1 cellular context compared by ENCODE assay signal in the genomic region with DNA sequence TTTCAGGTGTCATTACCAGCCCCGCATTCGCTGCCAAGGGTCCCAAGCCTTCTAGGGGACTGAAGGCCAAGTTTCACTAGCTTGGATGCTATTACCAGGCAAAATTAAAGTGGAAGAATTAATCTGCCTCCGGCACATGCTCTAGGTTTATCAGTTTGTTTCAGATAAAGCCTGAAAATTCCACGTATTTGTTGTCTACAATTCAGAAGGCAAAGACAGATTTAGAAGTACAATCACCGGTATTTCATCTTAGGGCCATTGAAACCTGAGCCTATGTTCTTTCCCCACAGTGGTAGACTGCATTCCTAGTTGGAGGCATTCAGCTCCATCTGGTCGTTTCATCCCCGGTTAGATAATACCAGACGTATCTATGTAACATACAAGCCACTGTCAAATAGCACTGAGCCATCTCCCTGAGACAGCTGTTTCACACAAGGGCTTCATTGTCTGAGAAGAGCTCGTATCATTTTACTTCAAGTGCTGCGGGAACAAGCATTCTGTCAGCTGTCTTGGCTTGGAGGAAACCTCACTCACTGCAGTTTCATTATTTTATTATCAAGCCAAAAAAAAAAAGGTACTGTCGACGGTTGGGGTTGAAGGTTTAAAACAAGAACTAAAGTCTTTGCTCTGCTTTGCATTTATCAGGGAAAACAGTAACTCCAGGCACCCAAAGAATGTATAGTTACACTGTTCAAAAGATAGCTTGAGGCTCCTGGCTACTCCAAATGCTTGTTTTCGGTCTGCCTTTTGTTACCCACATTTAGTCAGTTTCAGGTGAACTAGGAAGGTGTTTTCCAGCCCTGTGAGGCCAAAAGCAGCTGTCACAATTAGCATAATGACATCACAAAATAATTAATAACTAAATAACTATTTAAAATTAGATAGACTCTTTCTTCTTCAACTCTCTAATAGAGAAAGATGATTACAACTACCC.
A peak's percentile ranks its signal among the peaks of the same experiment; 100 is the strongest.
TF ChIP-seq lines count a peak whose summit lies in the region.

No MANE protein-coding gene starts in this region.

TF ChIP-seq in K562, 482 proteins besides CTCF, POLR2A, EP300 and RAD21 (continued from another document and continues in another):
- TF ChIP-seq, protein P1, sequence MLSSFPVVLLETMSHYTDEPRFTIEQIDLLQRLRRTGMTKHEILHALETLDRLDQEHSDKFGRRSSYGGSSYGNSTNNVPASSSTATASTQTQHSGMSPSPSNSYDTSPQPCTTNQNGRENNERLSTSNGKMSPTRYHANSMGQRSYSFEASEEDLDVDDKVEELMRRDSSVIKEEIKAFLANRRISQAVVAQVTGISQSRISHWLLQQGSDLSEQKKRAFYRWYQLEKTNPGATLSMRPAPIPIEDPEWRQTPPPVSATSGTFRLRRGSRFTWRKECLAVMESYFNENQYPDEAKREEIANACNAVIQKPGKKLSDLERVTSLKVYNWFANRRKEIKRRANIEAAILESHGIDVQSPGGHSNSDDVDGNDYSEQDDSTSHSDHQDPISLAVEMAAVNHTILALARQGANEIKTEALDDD (IDR thresholded peaks at IDR 0.05), result 0 out of 2 replicates have a peak, but pooled peaks have one; percentile 23
- TF ChIP-seq, protein P2, sequence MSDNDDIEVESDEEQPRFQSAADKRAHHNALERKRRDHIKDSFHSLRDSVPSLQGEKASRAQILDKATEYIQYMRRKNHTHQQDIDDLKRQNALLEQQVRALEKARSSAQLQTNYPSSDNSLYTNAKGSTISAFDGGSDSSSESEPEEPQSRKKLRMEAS (CRISPR knock-in tag; IDR thresholded peaks at IDR 0.05), result no peak
- TF ChIP-seq PYGO2 (tag; IDR thresholded peaks at IDR 0.05) (no peak), ZNF766 (CRISPR knock-in tag; conservative IDR thresholded peaks at IDR 0.05) (peak; percentile 71), MCM3 (IDR thresholded peaks at IDR 0.05) (no peak), ZNF174 (CRISPR knock-in tag; IDR thresholded peaks at IDR 0.05) (no peak), ETV1 (tag; conservative IDR thresholded peaks at IDR 0.05; ENCODE audit: low read depth) (no peak), TAF1 (IDR thresholded peaks at IDR 0.05; ENCODE audit: control insufficient read depth, extremely low read depth, insufficient read depth, low read length, severe bottlenecking) (no peak), MBD2 (IDR thresholded peaks at IDR 0.05; ENCODE audit: borderline replicate concordance, low read depth) (no peak), SMARCE1 (IDR thresholded peaks at IDR 0.05) (peak; percentile 59; the same call in 1 of the 2 replicates), IFI16 (CRISPR knock-in tag; IDR thresholded peaks at IDR 0.05) (no peak), ZNF311 (CRISPR knock-in tag; IDR thresholded peaks at IDR 0.05) (no peak), CCNT2 (IDR thresholded peaks at IDR 0.05; ENCODE audit: borderline replicate concordance, extremely low read depth, insufficient read length, low read depth, low read length) (peak; percentile 80), KHSRP (IDR thresholded peaks at IDR 0.05) (0 out of 2 replicates have a peak, but pooled peaks have one; percentile 12), TAF9B (IDR thresholded peaks at IDR 0.05; ENCODE audit: partially characterized antibody) (peak; percentile 56), ZNF324 (CRISPR knock-in tag; IDR thresholded peaks at IDR 0.05) (no peak), TGIF2 (CRISPR knock-in tag; IDR thresholded peaks at IDR 0.05) (no peak), EHMT2 (IDR thresholded peaks at IDR 0.05) (0 out of 2 replicates have a peak, but pooled peaks have one; percentile 72), KDM2B (CRISPR knock-in tag; IDR thresholded peaks at IDR 0.05) (no peak), NFRKB (IDR thresholded peaks at IDR 0.05; ENCODE audit: low read depth) (no peak), PPARD (CRISPR knock-in tag; IDR thresholded peaks at IDR 0.05) (no peak), HNRNPUL1 (IDR thresholded peaks at IDR 0.05; ENCODE audit: low read length) (no peak), LCOR (CRISPR knock-in tag; IDR thresholded peaks at IDR 0.05) (peak; percentile 81), ZNF12 (CRISPR knock-in tag; IDR thresholded peaks at IDR 0.05) (no peak), RBM22 (IDR thresholded peaks at IDR 0.05; ENCODE audit: low read depth, low read length, poor library complexity, severe bottlenecking) (no peak), FOS (IDR thresholded peaks at IDR 0.05; ENCODE audit: extremely low read depth, insufficient read length) (no peak), TRIM24 (IDR thresholded peaks at IDR 0.05) (peak; percentile 87), ZC3H4 (CRISPR knock-in tag; IDR thresholded peaks at IDR 0.05; ENCODE audit: borderline replicate concordance) (no peak), ZEB2 (IDR thresholded peaks at IDR 0.05) (peak; percentile 76; the same call in 1 of the 2 replicates), CHD1 (IDR thresholded peaks at IDR 0.05; ENCODE audit: low read length) (no peak), PML (IDR thresholded peaks at IDR 0.05; ENCODE audit: low read length) (peak; percentile 88), PHF8 (IDR thresholded peaks at IDR 0.05; ENCODE audit: borderline replicate concordance, low read length) (no peak), TEAD2 (tag; IDR thresholded peaks at IDR 0.05) (peak; percentile 14; the same call in 1 of the 2 replicates), ZNF282 (CRISPR knock-in tag; IDR thresholded peaks at IDR 0.05) (no peak), ZNF224 (CRISPR knock-in tag; IDR thresholded peaks at IDR 0.05) (no peak), JUND (IDR thresholded peaks at IDR 0.05; ENCODE audit: borderline replicate concordance, low read depth, low read length) (peak; percentile 28; the same call in 1 of the 2 replicates), JUND (tag; IDR thresholded peaks at IDR 0.05; ENCODE audit: borderline replicate concordance, low read depth, low read length) (no peak; the same call in 1 of the 3 replicates), MECOM (CRISPR knock-in tag; IDR thresholded peaks at IDR 0.05) (peak; percentile 95), ARID2 (IDR thresholded peaks at IDR 0.05) (no peak), SIRT6 (IDR thresholded peaks at IDR 0.05; ENCODE audit: low read depth, low read length) (no peak)
- TF ChIP-seq, protein P3, sequence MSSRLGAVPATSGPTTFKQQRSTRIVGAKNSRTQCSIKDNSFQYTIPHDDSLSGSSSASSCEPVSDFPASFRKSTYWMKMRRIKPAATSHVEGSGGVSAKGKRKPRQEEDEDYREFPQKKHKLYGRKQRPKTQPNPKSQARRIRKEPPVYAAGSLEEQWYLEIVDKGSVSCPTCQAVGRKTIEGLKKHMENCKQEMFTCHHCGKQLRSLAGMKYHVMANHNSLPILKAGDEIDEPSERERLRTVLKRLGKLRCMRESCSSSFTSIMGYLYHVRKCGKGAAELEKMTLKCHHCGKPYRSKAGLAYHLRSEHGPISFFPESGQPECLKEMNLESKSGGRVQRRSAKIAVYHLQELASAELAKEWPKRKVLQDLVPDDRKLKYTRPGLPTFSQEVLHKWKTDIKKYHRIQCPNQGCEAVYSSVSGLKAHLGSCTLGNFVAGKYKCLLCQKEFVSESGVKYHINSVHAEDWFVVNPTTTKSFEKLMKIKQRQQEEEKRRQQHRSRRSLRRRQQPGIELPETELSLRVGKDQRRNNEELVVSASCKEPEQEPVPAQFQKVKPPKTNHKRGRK (tag; IDR thresholded peaks at IDR 0.05), result no peak
- TF ChIP-seq, protein P4, sequence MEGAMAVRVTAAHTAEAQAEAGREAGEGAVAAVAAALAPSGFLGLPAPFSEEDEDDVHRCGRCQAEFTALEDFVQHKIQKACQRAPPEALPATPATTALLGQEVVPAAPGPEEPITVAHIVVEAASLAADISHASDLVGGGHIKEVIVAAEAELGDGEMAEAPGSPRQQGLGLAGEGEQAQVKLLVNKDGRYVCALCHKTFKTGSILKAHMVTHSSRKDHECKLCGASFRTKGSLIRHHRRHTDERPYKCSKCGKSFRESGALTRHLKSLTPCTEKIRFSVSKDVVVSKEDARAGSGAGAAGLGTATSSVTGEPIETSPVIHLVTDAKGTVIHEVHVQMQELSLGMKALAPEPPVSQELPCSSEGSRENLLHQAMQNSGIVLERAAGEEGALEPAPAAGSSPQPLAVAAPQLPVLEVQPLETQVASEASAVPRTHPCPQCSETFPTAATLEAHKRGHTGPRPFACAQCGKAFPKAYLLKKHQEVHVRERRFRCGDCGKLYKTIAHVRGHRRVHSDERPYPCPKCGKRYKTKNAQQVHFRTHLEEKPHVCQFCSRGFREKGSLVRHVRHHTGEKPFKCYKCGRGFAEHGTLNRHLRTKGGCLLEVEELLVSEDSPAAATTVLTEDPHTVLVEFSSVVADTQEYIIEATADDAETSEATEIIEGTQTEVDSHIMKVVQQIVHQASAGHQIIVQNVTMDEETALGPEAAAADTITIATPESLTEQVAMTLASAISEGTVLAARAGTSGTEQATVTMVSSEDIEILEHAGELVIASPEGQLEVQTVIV (CRISPR knock-in tag; IDR thresholded peaks at IDR 0.05; ENCODE audit: borderline replicate concordance), result no peak
- TF ChIP-seq, protein P5, sequence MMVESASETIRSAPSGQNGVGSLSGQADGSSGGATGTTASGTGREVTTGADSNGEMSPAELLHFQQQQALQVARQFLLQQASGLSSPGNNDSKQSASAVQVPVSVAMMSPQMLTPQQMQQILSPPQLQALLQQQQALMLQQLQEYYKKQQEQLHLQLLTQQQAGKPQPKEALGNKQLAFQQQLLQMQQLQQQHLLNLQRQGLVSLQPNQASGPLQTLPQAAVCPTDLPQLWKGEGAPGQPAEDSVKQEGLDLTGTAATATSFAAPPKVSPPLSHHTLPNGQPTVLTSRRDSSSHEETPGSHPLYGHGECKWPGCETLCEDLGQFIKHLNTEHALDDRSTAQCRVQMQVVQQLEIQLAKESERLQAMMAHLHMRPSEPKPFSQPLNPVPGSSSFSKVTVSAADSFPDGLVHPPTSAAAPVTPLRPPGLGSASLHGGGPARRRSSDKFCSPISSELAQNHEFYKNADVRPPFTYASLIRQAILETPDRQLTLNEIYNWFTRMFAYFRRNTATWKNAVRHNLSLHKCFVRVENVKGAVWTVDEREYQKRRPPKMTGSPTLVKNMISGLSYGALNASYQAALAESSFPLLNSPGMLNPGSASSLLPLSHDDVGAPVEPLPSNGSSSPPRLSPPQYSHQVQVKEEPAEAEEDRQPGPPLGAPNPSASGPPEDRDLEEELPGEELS (CRISPR knock-in tag; IDR thresholded peaks at IDR 0.05; ENCODE audit: borderline replicate concordance), result no peak
- TF ChIP-seq, protein P6, sequence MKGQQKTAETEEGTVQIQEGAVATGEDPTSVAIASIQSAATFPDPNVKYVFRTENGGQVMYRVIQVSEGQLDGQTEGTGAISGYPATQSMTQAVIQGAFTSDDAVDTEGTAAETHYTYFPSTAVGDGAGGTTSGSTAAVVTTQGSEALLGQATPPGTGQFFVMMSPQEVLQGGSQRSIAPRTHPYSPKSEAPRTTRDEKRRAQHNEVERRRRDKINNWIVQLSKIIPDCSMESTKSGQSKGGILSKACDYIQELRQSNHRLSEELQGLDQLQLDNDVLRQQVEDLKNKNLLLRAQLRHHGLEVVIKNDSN (CRISPR knock-in tag; IDR thresholded peaks at IDR 0.05), result no peak
- TF ChIP-seq, protein P7, sequence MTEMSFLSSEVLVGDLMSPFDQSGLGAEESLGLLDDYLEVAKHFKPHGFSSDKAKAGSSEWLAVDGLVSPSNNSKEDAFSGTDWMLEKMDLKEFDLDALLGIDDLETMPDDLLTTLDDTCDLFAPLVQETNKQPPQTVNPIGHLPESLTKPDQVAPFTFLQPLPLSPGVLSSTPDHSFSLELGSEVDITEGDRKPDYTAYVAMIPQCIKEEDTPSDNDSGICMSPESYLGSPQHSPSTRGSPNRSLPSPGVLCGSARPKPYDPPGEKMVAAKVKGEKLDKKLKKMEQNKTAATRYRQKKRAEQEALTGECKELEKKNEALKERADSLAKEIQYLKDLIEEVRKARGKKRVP (CRISPR knock-in tag; IDR thresholded peaks at IDR 0.05), result no peak
- TF ChIP-seq, protein P8, sequence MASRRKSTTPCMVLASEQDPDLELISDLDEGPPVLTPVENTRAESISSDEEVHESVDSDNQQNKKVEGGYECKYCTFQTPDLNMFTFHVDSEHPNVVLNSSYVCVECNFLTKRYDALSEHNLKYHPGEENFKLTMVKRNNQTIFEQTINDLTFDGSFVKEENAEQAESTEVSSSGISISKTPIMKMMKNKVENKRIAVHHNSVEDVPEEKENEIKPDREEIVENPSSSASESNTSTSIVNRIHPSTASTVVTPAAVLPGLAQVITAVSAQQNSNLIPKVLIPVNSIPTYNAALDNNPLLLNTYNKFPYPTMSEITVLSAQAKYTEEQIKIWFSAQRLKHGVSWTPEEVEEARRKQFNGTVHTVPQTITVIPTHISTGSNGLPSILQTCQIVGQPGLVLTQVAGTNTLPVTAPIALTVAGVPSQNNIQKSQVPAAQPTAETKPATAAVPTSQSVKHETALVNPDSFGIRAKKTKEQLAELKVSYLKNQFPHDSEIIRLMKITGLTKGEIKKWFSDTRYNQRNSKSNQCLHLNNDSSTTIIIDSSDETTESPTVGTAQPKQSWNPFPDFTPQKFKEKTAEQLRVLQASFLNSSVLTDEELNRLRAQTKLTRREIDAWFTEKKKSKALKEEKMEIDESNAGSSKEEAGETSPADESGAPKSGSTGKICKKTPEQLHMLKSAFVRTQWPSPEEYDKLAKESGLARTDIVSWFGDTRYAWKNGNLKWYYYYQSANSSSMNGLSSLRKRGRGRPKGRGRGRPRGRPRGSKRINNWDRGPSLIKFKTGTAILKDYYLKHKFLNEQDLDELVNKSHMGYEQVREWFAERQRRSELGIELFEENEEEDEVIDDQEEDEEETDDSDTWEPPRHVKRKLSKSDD (conservative IDR thresholded peaks at IDR 0.05; ENCODE audit: low read length), result no peak
- TF ChIP-seq, protein P9, sequence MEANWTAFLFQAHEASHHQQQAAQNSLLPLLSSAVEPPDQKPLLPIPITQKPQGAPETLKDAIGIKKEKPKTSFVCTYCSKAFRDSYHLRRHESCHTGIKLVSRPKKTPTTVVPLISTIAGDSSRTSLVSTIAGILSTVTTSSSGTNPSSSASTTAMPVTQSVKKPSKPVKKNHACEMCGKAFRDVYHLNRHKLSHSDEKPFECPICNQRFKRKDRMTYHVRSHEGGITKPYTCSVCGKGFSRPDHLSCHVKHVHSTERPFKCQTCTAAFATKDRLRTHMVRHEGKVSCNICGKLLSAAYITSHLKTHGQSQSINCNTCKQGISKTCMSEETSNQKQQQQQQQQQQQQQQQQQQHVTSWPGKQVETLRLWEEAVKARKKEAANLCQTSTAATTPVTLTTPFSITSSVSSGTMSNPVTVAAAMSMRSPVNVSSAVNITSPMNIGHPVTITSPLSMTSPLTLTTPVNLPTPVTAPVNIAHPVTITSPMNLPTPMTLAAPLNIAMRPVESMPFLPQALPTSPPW (CRISPR knock-in tag; IDR thresholded peaks at IDR 0.05), result no peak
- TF ChIP-seq, protein P10, sequence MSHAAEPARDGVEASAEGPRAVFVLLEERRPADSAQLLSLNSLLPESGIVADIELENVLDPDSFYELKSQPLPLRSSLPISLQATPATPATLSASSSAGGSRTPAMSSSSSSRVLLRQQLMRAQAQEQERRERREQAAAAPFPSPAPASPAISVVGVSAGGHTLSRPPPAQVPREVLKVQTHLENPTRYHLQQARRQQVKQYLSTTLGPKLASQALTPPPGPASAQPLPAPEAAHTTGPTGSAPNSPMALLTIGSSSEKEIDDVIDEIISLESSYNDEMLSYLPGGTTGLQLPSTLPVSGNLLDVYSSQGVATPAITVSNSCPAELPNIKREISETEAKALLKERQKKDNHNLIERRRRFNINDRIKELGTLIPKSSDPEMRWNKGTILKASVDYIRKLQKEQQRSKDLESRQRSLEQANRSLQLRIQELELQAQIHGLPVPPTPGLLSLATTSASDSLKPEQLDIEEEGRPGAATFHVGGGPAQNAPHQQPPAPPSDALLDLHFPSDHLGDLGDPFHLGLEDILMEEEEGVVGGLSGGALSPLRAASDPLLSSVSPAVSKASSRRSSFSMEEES (CRISPR knock-in tag; IDR thresholded peaks at IDR 0.05), result no peak
- TF ChIP-seq, protein P11, sequence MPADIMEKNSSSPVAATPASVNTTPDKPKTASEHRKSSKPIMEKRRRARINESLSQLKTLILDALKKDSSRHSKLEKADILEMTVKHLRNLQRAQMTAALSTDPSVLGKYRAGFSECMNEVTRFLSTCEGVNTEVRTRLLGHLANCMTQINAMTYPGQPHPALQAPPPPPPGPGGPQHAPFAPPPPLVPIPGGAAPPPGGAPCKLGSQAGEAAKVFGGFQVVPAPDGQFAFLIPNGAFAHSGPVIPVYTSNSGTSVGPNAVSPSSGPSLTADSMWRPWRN (IDR thresholded peaks at IDR 0.05; ENCODE audit: low read depth), result peak; percentile 20; the same call in 1 of the 2 replicates
